ENCODE assay signal across 11 cellular contexts in genomic region chr1:200372095-200372884, GRCh38. TPM values are rescaled to one million over a fixed set of nuclear protein-coding genes. Genes with fewer than 3 reads are reported as not detected.
DNase-seq lines count a peak whose midpoint lies in the region; ATAC-seq and TF ChIP-seq lines count a peak whose summit lies in the region.
"Had no signal": no experiment of that assay in that cellular context is flagged by ENCODE, and none has a peak within 500 bp of the region (broad histone marks: within the 10 kb centered on the region; RNA-seq: fewer than 3 reads in every experiment).

No MANE protein-coding gene starts in this region.

- peak overlapping the region; percentile 19 for H3K4me2 ChIP-seq in hepatocyte

- H4K20me1 ChIP-seq in hepatocyte (ENCODE audit: insufficient read depth, poor library complexity, severe bottlenecking) = no peaks in the 10 kb centered on the region

- H3K4me3 ChIP-seq in hepatocyte = no peak overlapping the region

- intact Hi-C loops in CD4-positive, alpha-beta T cell (cut with DNase I, micrococcal nuclease) = no loop called here

- peak; percentile 35 for ATAC-seq in WTC11
- no peak for ATAC-seq in CD4-positive, alpha-beta T cell (ENCODE audit: poor library complexity)

- H3K36me3 ChIP-seq in hepatocyte (replicated peaks; ENCODE audit: insufficient read depth, low read depth) = no peaks in the 10 kb centered on the region

- POLR2A ChIA-PET in WTC11 (lab: Charles Lee) = interaction anchor here (0.5 to 0.7 kb wide), 2 partner anchors 34 to 1530 kb away, joined by 3 read pairs; no protein-coding TSS in a partner anchor
- POLR2A ChIA-PET in CD4-positive, alpha-beta T cell (lab: Charles Lee) = no interaction called here

- no peaks in the 10 kb centered on the region for H3K79me2 ChIP-seq in hepatocyte

- no peaks in the 10 kb centered on the region for H3K9me2 ChIP-seq in hepatocyte (replicated peaks; ENCODE audit: insufficient read depth)

- H3K4me1 ChIP-seq in hepatocyte (ENCODE audit: insufficient read depth) = peaks cover 7% of the 10 kb centered on the region

- TF ChIP-seq CTCF in WTC11 (IDR thresholded peaks at IDR 0.05) (no peak), hepatocyte (IDR thresholded peaks at IDR 0.05; ENCODE audit: poor library complexity) (no peak)
- no peak for TF ChIP-seq CTCF in CD4-positive, alpha-beta T cell (IDR thresholded peaks at IDR 0.05)

- peak overlapping the region; percentile 86 for H3K27ac Mint-ChIP-seq in WTC11
- no peak overlapping the region for H3K27ac Mint-ChIP-seq in CD4-positive, alpha-beta T cell
- H3K27ac Mint-ChIP-seq: activated naive CD4-positive, alpha-beta T cell treated with anti-CD3 and anti-CD28 coated beads, Interleukin-2, amount 50 U/mL, for 24 hours had no signal

- H3K36me3 Mint-ChIP-seq in WTC11 = peaks cover 18% of the 10 kb centered on the region
- no peaks in the 10 kb centered on the region for H3K36me3 Mint-ChIP-seq in CD4-positive, alpha-beta T cell (ENCODE audit: low read depth)

- peak overlapping the region; percentile 8; the same call in 1 of the 2 replicates for H3K4me3 Mint-ChIP-seq in WTC11
- no peak overlapping the region for H3K4me3 Mint-ChIP-seq in CD4-positive, alpha-beta T cell
- H3K4me3 Mint-ChIP-seq: activated naive CD4-positive, alpha-beta T cell treated with anti-CD3 and anti-CD28 coated beads, Interleukin-2, amount 50 U/mL, for 24 hours had no signal

- H3K4me1 Mint-ChIP-seq in WTC11 = peaks cover 85% of the 10 kb centered on the region
- H3K4me1 Mint-ChIP-seq in CD4-positive, alpha-beta T cell (ENCODE audit: low read depth) = no peaks in the 10 kb centered on the region
- H3K4me1 Mint-ChIP-seq: activated naive CD4-positive, alpha-beta T cell treated with anti-CD3 and anti-CD28 coated beads, Interleukin-2, amount 50 U/mL, for 24 hours had no signal

- WGBS in hepatocyte (ENCODE audit: low lambda C conversion rate, missing lambda C conversion rate) = 64% methylated on average over 3 of the region's 3 CpGs

- H3K27me3 Mint-ChIP-seq in WTC11 (ENCODE audit: low read depth) = peaks cover 3% of the 10 kb centered on the region; the same call in 1 of the 2 replicates
- no peaks in the 10 kb centered on the region for H3K27me3 Mint-ChIP-seq in CD4-positive, alpha-beta T cell
- H3K27me3 Mint-ChIP-seq: activated naive CD4-positive, alpha-beta T cell treated with anti-CD3 and anti-CD28 coated beads, Interleukin-2, amount 50 U/mL, for 24 hours had no signal

- DNase-seq in HT1080 (ENCODE audit: low read depth) = peak; percentile 82
- DNase-seq in WTC11 (ENCODE audit: low spot score) = no peak
- DNase-seq in hepatocyte (ENCODE audit: low spot score) = peak; percentile 39
- DNase-seq in NOMO-1 (lab: John Stamatoyannopoulos, UW; ENCODE audit: unreplicated experiment in 2 of 2) = no peak
- DNase-seq in CD4-positive, alpha-beta T cell = no peak
- no peak for DNase-seq in hippocampal formation (lab: John Stamatoyannopoulos, UW)
- DNase-seq in NCI-H1417 (lab: John Stamatoyannopoulos, UW) = no peak
- DNase-seq: glutamatergic neuron, NCI-H1105, T-helper 9 cell had no signal

- CTCF ChIA-PET in WTC11 (lab: Charles Lee) = interaction anchor here (1.0 to 3.8 kb wide), 3 partner anchors 9 to 418 kb away, joined by 3 to 16 read pairs (median 4); no protein-coding TSS in a partner anchor
- CTCF ChIA-PET in CD4-positive, alpha-beta T cell (lab: Charles Lee) = no interaction called here

- no peaks in the 10 kb centered on the region for H3K27me3 ChIP-seq in hepatocyte
- no peaks in the 10 kb centered on the region for H3K27me3 ChIP-seq in CD4-positive, alpha-beta T cell (ENCODE audit: control insufficient read depth, insufficient read depth, low read length)

- peaks cover 6% of the 10 kb centered on the region; the same call in 1 of the 2 replicates for H3K9me3 Mint-ChIP-seq in WTC11
- H3K9me3 Mint-ChIP-seq in CD4-positive, alpha-beta T cell = no peaks in the 10 kb centered on the region

- no peak overlapping the region for H2AFZ ChIP-seq in hepatocyte

- no peaks in the 10 kb centered on the region for H3K9me3 ChIP-seq in hepatocyte (ENCODE audit: low read depth)
- H3K9me3 ChIP-seq in CD4-positive, alpha-beta T cell (ENCODE audit: control insufficient read depth, low read length) = no peaks in the 10 kb centered on the region

- H3K27ac ChIP-seq in hepatocyte = no peak overlapping the region
- no peak overlapping the region for H3K27ac ChIP-seq in CD4-positive, alpha-beta T cell (ENCODE audit: low read depth, low read length)

TF ChIP-seq in WTC11, 78 proteins besides CTCF, POLR2A, EP300 and RAD21:
- TF ChIP-seq CREB1 (CRISPR knock-in tag; IDR thresholded peaks at IDR 0.05) (no peak), ZNF512 (CRISPR knock-in tag; IDR thresholded peaks at IDR 0.05; ENCODE audit: borderline replicate concordance) (no peak), ZNF121 (CRISPR knock-in tag; IDR thresholded peaks at IDR 0.05) (peak; percentile 98), GABPB1 (CRISPR knock-in tag; IDR thresholded peaks at IDR 0.05) (peak; percentile 84), ZNF671 (CRISPR knock-in tag; IDR thresholded peaks at IDR 0.05) (no peak), GTF2I (CRISPR knock-in tag; conservative IDR thresholded peaks at IDR 0.05) (peak; percentile 56; the same call in 1 of the 2 replicates), OVOL2 (CRISPR knock-in tag; IDR thresholded peaks at IDR 0.05; ENCODE audit: borderline replicate concordance) (no peak), ZSCAN18 (CRISPR knock-in tag; IDR thresholded peaks at IDR 0.05) (no peak), ZNF317 (CRISPR knock-in tag; IDR thresholded peaks at IDR 0.05; ENCODE audit: borderline replicate concordance, low read depth) (no peak), SMAD3 (CRISPR knock-in tag; IDR thresholded peaks at IDR 0.05; ENCODE audit: borderline replicate concordance) (no peak)
- TF ChIP-seq, protein P1, sequence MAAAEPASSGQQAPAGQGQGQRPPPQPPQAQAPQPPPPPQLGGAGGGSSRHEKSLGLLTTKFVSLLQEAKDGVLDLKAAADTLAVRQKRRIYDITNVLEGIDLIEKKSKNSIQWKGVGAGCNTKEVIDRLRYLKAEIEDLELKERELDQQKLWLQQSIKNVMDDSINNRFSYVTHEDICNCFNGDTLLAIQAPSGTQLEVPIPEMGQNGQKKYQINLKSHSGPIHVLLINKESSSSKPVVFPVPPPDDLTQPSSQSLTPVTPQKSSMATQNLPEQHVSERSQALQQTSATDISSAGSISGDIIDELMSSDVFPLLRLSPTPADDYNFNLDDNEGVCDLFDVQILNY (CRISPR knock-in tag; IDR thresholded peaks at IDR 0.05) = no peak

RNA-seq across cellular contexts. Expression of gene ZNF281, which starts 37.5 kb away (rescaled TPM):
- 13.1 and 17.7 TPM in 2 replicates for total RNA-seq in HT1080 (2014; rRNA removed; shearing (Covaris generic))
- 11.4 and 14.5 TPM in 2 replicates for polyA plus RNA-seq in HT1080 (2015; cell fraction: cytosol; rRNA removed)
- 28.7 and 29.6 TPM in 2 replicates for polyA plus RNA-seq in HT1080 (2015; cell fraction: nucleus; rRNA removed)
- total RNA-seq in WTC11 (2021) (47.7 to 49.6 TPM (median 49.3 TPM) in 3 replicates), hepatocyte (20.6 and 26.6 TPM in 2 replicates)
- 17.2 and 19.2 TPM in 2 replicates for polyA plus RNA-seq in hepatocyte
- 10 to 100 TPM; 27.6 to 29.3 TPM for total RNA-seq in CD4-positive, alpha-beta T cell

Comparison
In these comparisons a context has a peak if more than half of its experiments do, and no peak if none do; other contexts are left out.
1. DNase-seq: peak in HT1080 (single experiment) and hepatocyte (single experiment); none in WTC11 (single experiment), NOMO-1 (0 of 2), CD4-positive, alpha-beta T cell (0 of 10), hippocampal formation (0 of 2) and NCI-H1417 (0 of 3).